ENCODE assay signal across 8 cellular contexts in the genomic region with DNA sequence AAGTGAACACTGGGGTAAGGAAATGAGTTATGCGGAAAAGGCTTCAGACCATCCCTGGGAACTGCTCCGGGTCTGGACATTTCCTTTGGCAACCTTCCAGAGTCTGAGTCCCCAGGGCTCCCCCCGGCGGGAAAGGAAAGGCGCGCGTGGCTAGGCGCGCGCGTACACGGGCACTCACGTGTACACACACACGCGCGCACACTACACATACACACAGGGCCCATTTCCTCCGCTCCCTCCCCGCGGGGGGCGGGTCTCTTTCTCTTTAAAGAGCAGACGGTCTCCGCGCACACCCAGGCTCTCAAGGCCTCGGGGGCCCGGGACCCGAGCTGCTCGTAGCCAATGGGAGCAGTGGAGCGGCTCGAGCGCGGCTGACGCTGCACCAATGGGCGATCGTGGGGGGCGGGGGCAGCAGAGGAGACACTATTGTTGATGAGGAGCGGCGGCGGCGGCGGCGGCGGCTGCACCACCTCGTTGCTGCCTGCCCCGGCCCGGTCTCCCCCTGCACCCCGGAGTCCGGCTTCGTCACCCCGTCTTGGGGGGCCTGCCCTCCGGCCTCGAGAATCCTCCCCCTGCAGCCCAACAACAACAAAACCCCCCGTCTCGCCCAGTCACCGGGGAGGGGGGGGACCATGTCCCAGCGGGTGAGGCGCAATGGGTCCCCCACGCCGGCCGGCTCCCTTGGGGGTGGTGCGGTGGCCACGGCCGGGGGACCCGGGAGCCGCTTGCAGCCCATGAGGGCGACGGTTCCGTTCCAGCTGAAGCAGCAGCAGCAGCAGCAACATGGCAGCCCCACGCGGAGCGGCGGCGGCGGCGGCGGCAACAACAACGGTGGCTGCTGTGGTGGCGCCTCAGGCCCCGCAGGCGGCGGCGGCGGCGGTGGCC. TPM values are rescaled to one million over a fixed set of nuclear protein-coding genes. Genes with fewer than 3 reads are reported as not detected.
DNase-seq lines count a peak whose midpoint lies in the region; ATAC-seq and TF ChIP-seq lines count a peak whose summit lies in the region.

A gene (plus strand): TSS at position 414 of the 885 bp plus-strand sequence. CDS start 219 bp downstream, at position 633.

- peak in 1 of 6 experiments; percentile 34 for TF ChIP-seq CTCF in upper lobe of left lung (IDR thresholded peaks at IDR 0.05)

- no peaks in the 10 kb centered on the region for H3K27me3 ChIP-seq in upper lobe of left lung

- no peaks in the 10 kb centered on the region for H3K36me3 ChIP-seq in upper lobe of left lung

- H3K4me3 Mint-ChIP-seq in T-helper 1 cell treated with Interleukin-12 subunit alpha and Interleukin-12 subunit beta and Interleukin-4 antibody, amounts not matched to agents 30 μg/mL and 1 μg/mL, for 36 hours = peak within 1 kb of the TSS; percentile 88

- TF ChIP-seq POLR2A in upper lobe of left lung (IDR thresholded peaks at IDR 0.05) = peak in 3 of 4 donors; percentile 65 to 93 (median 84)

- peak within 1 kb of the TSS; percentile 88 to 99 (median 92) for H3K4me3 ChIP-seq in upper lobe of left lung

- ATAC-seq in GM18498 (IDR thresholded peaks at IDR 0.05; ENCODE audit: unreplicated experiment) (peak; percentile 92), HG02885 (IDR thresholded peaks at IDR 0.05; ENCODE audit: poor library complexity, unreplicated experiment) (peak; percentile 93), left cardiac atrium (peak; percentile 97 to 99), upper lobe of left lung (ENCODE audit: low FRiP score in 2 of 2) (peak; percentile 98 to 99)

- no peaks in the 10 kb centered on the region for H3K27me3 Mint-ChIP-seq in T-helper 1 cell treated with Interleukin-12 subunit alpha and Interleukin-12 subunit beta and Interleukin-4 antibody, amounts not matched to agents 30 μg/mL and 1 μg/mL, for 36 hours (ENCODE audit: low read depth)

- peaks cover 2% of the 10 kb centered on the region for H3K36me3 Mint-ChIP-seq in T-helper 1 cell treated with Interleukin-12 subunit alpha and Interleukin-12 subunit beta and Interleukin-4 antibody, amounts not matched to agents 30 μg/mL and 1 μg/mL, for 36 hours (ENCODE audit: low read depth)

- DNase-seq in NCI-H1694 (lab: John Stamatoyannopoulos, UW) = peak; percentile 97
- DNase-seq in amygdala (lab: John Stamatoyannopoulos, UW) = peak; percentile 62 to 99 (median 95)
- peak; percentile 100 for DNase-seq in left cardiac atrium
- peak; percentile 99 for DNase-seq in posterior vena cava (ENCODE audit: low spot score)
- DNase-seq in upper lobe of left lung = peak; percentile 98 to 99

- intact Hi-C loops in left cardiac atrium (cut with DNase I) (no loop called here), posterior vena cava (cut with DNase I) (no loop called here)

- H3K9me3 Mint-ChIP-seq in T-helper 1 cell treated with Interleukin-12 subunit alpha and Interleukin-12 subunit beta and Interleukin-4 antibody, amounts not matched to agents 30 μg/mL and 1 μg/mL, for 36 hours = no peaks in the 10 kb centered on the region

- peaks cover 33% of the 10 kb centered on the region for H3K4me1 Mint-ChIP-seq in T-helper 1 cell treated with Interleukin-12 subunit alpha and Interleukin-12 subunit beta and Interleukin-4 antibody, amounts not matched to agents 30 μg/mL and 1 μg/mL, for 36 hours (ENCODE audit: low read depth)

- 0% methylated on average over 35 to 55 of the region's 83 CpGs for WGBS in upper lobe of left lung, 2 donors

- peak within 1 kb of the TSS; percentile 86 to 95 (median 92) for H3K27ac ChIP-seq in upper lobe of left lung

- TF ChIP-seq EP300 in upper lobe of left lung (IDR thresholded peaks at IDR 0.05) = no peak

- peaks cover 6 to 33% (median 11%) of the 10 kb centered on the region in 4 donors for H3K4me1 ChIP-seq in upper lobe of left lung

- H3K27ac Mint-ChIP-seq in T-helper 1 cell treated with Interleukin-12 subunit alpha and Interleukin-12 subunit beta and Interleukin-4 antibody, amounts not matched to agents 30 μg/mL and 1 μg/mL, for 36 hours = peak within 1 kb of the TSS; percentile 86

- no peaks in the 10 kb centered on the region for H3K9me3 ChIP-seq in upper lobe of left lung

RNA-seq across cellular contexts. Expression of the gene that starts here (rescaled TPM):
- total RNA-seq in left cardiac atrium (1 to 10 TPM; 1.6 to 3.6 TPM), posterior vena cava (1 to 10 TPM; 3.3 to 3.6 TPM), upper lobe of left lung (10 to 100 TPM in 4 of 6 donors, 1 to 10 TPM in 2; 4.6 to 24.1 (median 12.2) TPM)

Comparison
In these comparisons a context has a peak if more than half of its experiments do, and no peak if none do; other contexts are left out.
1. Peak in every context shown above with its lines: DNase-seq, ATAC-seq, H3K4me3 ChIP-seq and H3K27ac ChIP-seq.